In genomic region chr19:16846901-16847300, GRCh38 we compare ENCODE assay signal across 22 cellular contexts. TPM values are rescaled to one million over a fixed set of nuclear protein-coding genes. Genes with fewer than 3 reads are reported as not detected.
A peak's percentile ranks its signal among the peaks of the same experiment; 100 is the strongest.
DNase-seq lines count a peak whose midpoint lies in the region; ATAC-seq and TF ChIP-seq lines count a peak whose summit lies in the region.
"Had no signal": no experiment of that assay in that cellular context is flagged by ENCODE, and none has a peak within 500 bp of the region (broad histone marks: within the 10 kb centered on the region; RNA-seq: fewer than 3 reads in every experiment).

No MANE protein-coding gene starts in this region.

- H3K4me1 Mint-ChIP-seq in dendritic cell treated with granulocyte-macrophage colony-stimulating factor and Interleukin-4, amounts not matched to agents 40 ng/mL and 50 ng/mL, for 4 days (ENCODE audit: low read depth), result peaks cover 37% of the 10 kb centered on the region

- no peak overlapping the region for H3K4me3 ChIP-seq in right cardiac atrium (ENCODE audit: low read length)
- H3K4me3 ChIP-seq in left ventricle myocardium inferior, result no peak overlapping the region
- H3K4me3 ChIP-seq: BLaER1, GM12878, GM23248 had no signal

- H3K9me3 ChIP-seq in right cardiac atrium (ENCODE audit: control insufficient read depth, low read length), result no peaks in the 10 kb centered on the region
- H3K9me3 ChIP-seq in left ventricle myocardium inferior (replicated peaks), result no peaks in the 10 kb centered on the region
- H3K9me3 ChIP-seq: BLaER1 had no signal

- peaks cover 94% of the 10 kb centered on the region for H3K36me3 ChIP-seq in left ventricle myocardium inferior

- 97% methylated on average over 16 of the region's 16 CpGs for WGBS in right cardiac atrium

- no peak for TF ChIP-seq CTCF in left ventricle myocardium inferior (IDR thresholded peaks at IDR 0.05; ENCODE audit: borderline replicate concordance)

- H3K4me3 Mint-ChIP-seq in dendritic cell treated with granulocyte-macrophage colony-stimulating factor and Interleukin-4, amounts not matched to agents 40 ng/mL and 50 ng/mL, for 4 days, result no peak overlapping the region
- H3K4me3 Mint-ChIP-seq: B cell; CD4-positive, alpha-beta T cell; CD8-positive, alpha-beta memory T cell had no signal

- no peaks in the 10 kb centered on the region for H3K4me1 ChIP-seq in right cardiac atrium (ENCODE audit: control insufficient read depth, insufficient read depth, low read length)
- H3K4me1 ChIP-seq in left ventricle myocardium inferior, result peaks cover 11% of the 10 kb centered on the region

- H3K27me3 ChIP-seq in right cardiac atrium (ENCODE audit: control insufficient read depth, insufficient read depth), result no peaks in the 10 kb centered on the region
- H3K27me3 ChIP-seq in left ventricle myocardium inferior (ENCODE audit: low read depth), result no peaks in the 10 kb centered on the region
- H3K27me3 ChIP-seq: BLaER1 had no signal

- no peaks in the 10 kb centered on the region for H3K9me3 Mint-ChIP-seq in dendritic cell treated with granulocyte-macrophage colony-stimulating factor and Interleukin-4, amounts not matched to agents 40 ng/mL and 50 ng/mL, for 4 days
- H3K9me3 Mint-ChIP-seq: CD4-positive, alpha-beta T cell; CD8-positive, alpha-beta memory T cell had no signal

- H3K27ac ChIP-seq in right cardiac atrium (ENCODE audit: low read length) (no peak overlapping the region), left ventricle myocardium inferior (replicated peaks) (no peak overlapping the region)
- H3K27ac ChIP-seq: 22Rv1, BLaER1, C4-2B, GM23248 had no signal

- intact Hi-C loops in right cardiac atrium (cut with DNase I), result no loop called here
- intact Hi-C loops in left ventricle myocardium inferior (cut with micrococcal nuclease), result no loop called here
- intact Hi-C loops in dendritic cell treated with granulocyte-macrophage colony-stimulating factor and Interleukin-4, amounts not matched to agents 40 ng/mL and 50 ng/mL, for 4 days (cut with micrococcal nuclease), result no loop called here
- intact Hi-C loops in sciatic nerve (cut with DNase I), result no loop called here

- H3K27me3 Mint-ChIP-seq in dendritic cell treated with granulocyte-macrophage colony-stimulating factor and Interleukin-4, amounts not matched to agents 40 ng/mL and 50 ng/mL, for 4 days, result no peaks in the 10 kb centered on the region
- H3K27me3 Mint-ChIP-seq: B cell; CD4-positive, alpha-beta T cell; CD8-positive, alpha-beta memory T cell had no signal

- peaks cover 92% of the 10 kb centered on the region for H3K36me3 Mint-ChIP-seq in dendritic cell treated with granulocyte-macrophage colony-stimulating factor and Interleukin-4, amounts not matched to agents 40 ng/mL and 50 ng/mL, for 4 days (ENCODE audit: low read depth)

- H3K27ac Mint-ChIP-seq in dendritic cell treated with granulocyte-macrophage colony-stimulating factor and Interleukin-4, amounts not matched to agents 40 ng/mL and 50 ng/mL, for 4 days, result peak overlapping the region; percentile 78
- H3K27ac Mint-ChIP-seq: B cell; CD4-positive, alpha-beta T cell had no signal

- ATAC-seq in right cardiac atrium, result peak; percentile 7 to 20
- ATAC-seq in sciatic nerve, result peak; percentile 15
- no peak for ATAC-seq in HG02970 (IDR thresholded peaks at IDR 0.05; ENCODE audit: low FRiP score, unreplicated experiment)
- ATAC-seq: GM12878 had no signal

- DNase-seq in right cardiac atrium, result peak in 1 of 3 donors; percentile 34
- no peak for DNase-seq in left ventricle myocardium inferior
- DNase-seq in sciatic nerve (ENCODE audit: low spot score), result no peak
- DNase-seq in islet precursor cell, result no peak
- DNase-seq: CD4-positive, alpha-beta T cell; CD8-positive, alpha-beta memory T cell; DMS 273 treated with DMSO at 0.1 percent for 48 hours; DMS79; EL; GDM1; GM23248; H7; HCEC 1CT had no signal

RNA-seq across cellular contexts. Expression of gene SIN3B, which starts 17.7 kb away (rescaled TPM):
- 10 to 100 TPM; 27.8 to 35.4 (median 30.0) TPM for total RNA-seq in right cardiac atrium
- 22.6 TPM for polyA plus RNA-seq in right cardiac atrium
- total RNA-seq in left ventricle myocardium inferior, result 24.4 TPM
- 84.8 TPM for total RNA-seq in sciatic nerve

RNA-seq across cellular contexts. Expression of gene F2RL3, which starts 41.9 kb away (rescaled TPM):
- 1 to 10 TPM in 3 of 4 donors, under 1 TPM in 1; 0.91 to 3.6 (median 1.1) TPM for total RNA-seq in right cardiac atrium
- polyA plus RNA-seq in right cardiac atrium, result 3.0 TPM
- total RNA-seq in left ventricle myocardium inferior, result 1.1 TPM
- 2.5 TPM for total RNA-seq in sciatic nerve
- total RNA-seq: CD4-positive, alpha-beta T cell; CD8-positive, alpha-beta memory T cell; GM23248; H1; H7 had no signal
- polyA plus RNA-seq: AG04450; CD8-positive, alpha-beta memory T cell; GM23248; H1 had no signal
